Comparison of ENCODE assay signal across 8 cellular contexts in genomic region chr3:123449092-123449985, GRCh38. TPM values are rescaled to one million over a fixed set of nuclear protein-coding genes. Genes with fewer than 3 reads are reported as not detected.
DNase-seq lines count a peak whose midpoint lies in the region; ATAC-seq and TF ChIP-seq lines count a peak whose summit lies in the region.

No MANE protein-coding gene starts in this region.

- H3K27ac Mint-ChIP-seq in activated naive CD8-positive, alpha-beta T cell treated with anti-CD3 and anti-CD28 coated beads for 36 hours, result no peak overlapping the region

- TF ChIP-seq POLR2A in prostate gland (IDR thresholded peaks at IDR 0.05), result no peak

- peaks cover 56% of the 10 kb centered on the region for H3K27me3 Mint-ChIP-seq in activated naive CD8-positive, alpha-beta T cell treated with anti-CD3 and anti-CD28 coated beads for 36 hours

- H3K4me3 Mint-ChIP-seq in activated naive CD8-positive, alpha-beta T cell treated with anti-CD3 and anti-CD28 coated beads for 36 hours, result peak overlapping the region; percentile 42

- H3K4me3 ChIP-seq in GM12875 (ENCODE audit: low read depth, low read length) (peak overlapping the region; percentile 26), right cardiac atrium (ENCODE audit: low read length) (peak overlapping the region; percentile 92), prostate gland (peak overlapping the region; percentile 53 to 55)

- H3K4me1 ChIP-seq in right cardiac atrium (ENCODE audit: control insufficient read depth, insufficient read depth, low read length) (no peaks in the 10 kb centered on the region), prostate gland (replicated peaks) (no peaks in the 10 kb centered on the region)

- WGBS in right cardiac atrium, result under 1% methylated on average over 102 of the region's 114 CpGs
- WGBS in prostate gland, result under 1% methylated on average over 53 of the region's 114 CpGs

- no peaks in the 10 kb centered on the region for H3K27me3 ChIP-seq in right cardiac atrium (ENCODE audit: control insufficient read depth, insufficient read depth)
- no peaks in the 10 kb centered on the region for H3K27me3 ChIP-seq in prostate gland (replicated peaks; ENCODE audit: insufficient read depth)

- ATAC-seq in right cardiac atrium, result peak; percentile 59 to 65
- ATAC-seq in HG03175 (IDR thresholded peaks at IDR 0.05; ENCODE audit: unreplicated experiment), result no peak

- H3K27ac ChIP-seq in right cardiac atrium (ENCODE audit: low read length) (peak overlapping the region; percentile 87), prostate gland (peak overlapping the region; percentile 75 to 80)

- no peaks in the 10 kb centered on the region for H3K36me3 Mint-ChIP-seq in activated naive CD8-positive, alpha-beta T cell treated with anti-CD3 and anti-CD28 coated beads for 36 hours

- no peaks in the 10 kb centered on the region for H3K36me3 ChIP-seq in prostate gland

- no peaks in the 10 kb centered on the region for H3K9me3 Mint-ChIP-seq in activated naive CD8-positive, alpha-beta T cell treated with anti-CD3 and anti-CD28 coated beads for 36 hours

- H3K9me3 ChIP-seq in right cardiac atrium (ENCODE audit: control insufficient read depth, low read length), result no peaks in the 10 kb centered on the region
- H3K9me3 ChIP-seq in prostate gland, result no peaks in the 10 kb centered on the region

- intact Hi-C loops in right cardiac atrium (cut with DNase I), result loop anchor here in 3 of 4 donors (5.0 to 10.0 kb wide), 4 partner anchors 43 to 122 kb away; no protein-coding TSS in a partner anchor
- intact Hi-C loops in prostate gland (cut with DNase I), result loop anchor here (5.0 kb wide), 3 partner anchors 37 to 117 kb away; no protein-coding TSS in a partner anchor

- H3K4me1 Mint-ChIP-seq in activated naive CD8-positive, alpha-beta T cell treated with anti-CD3 and anti-CD28 coated beads for 36 hours, result no peaks in the 10 kb centered on the region

- DNase-seq in 8988T (peak; percentile 75), right cardiac atrium (peak; percentile 47 to 76 (median 75)), prostate gland (ENCODE audit: low spot score) (no peak), NCI-H510A treated with DMSO at 0.1 percent for 48 hours (lab: John Stamatoyannopoulos, UW) (no peak), SHP77 (lab: John Stamatoyannopoulos, UW) (no peak)
- DNase-seq in activated naive CD8-positive, alpha-beta T cell treated with anti-CD3 and anti-CD28 coated beads for 36 hours, result peak; percentile 26

- TF ChIP-seq CTCF in GM12875 (IDR thresholded peaks at IDR 0.05; ENCODE audit: borderline replicate concordance, insufficient read depth, low read depth, low read length) (no peak), prostate gland (IDR thresholded peaks at IDR 0.05) (no peak)

RNA-seq across cellular contexts. Expression of gene ADCY5, which starts 0.4 kb away (rescaled TPM):
- total RNA-seq in activated naive CD8-positive, alpha-beta T cell treated with anti-CD3 and anti-CD28 coated beads for 36 hours, result not detected
- total RNA-seq in right cardiac atrium (100 to 1,000 TPM; 125 to 220 (median 210) TPM), prostate gland (10 to 100 TPM; 12.9 to 69.6 TPM)
- 90.4 TPM for polyA plus RNA-seq in right cardiac atrium

Comparison
In these comparisons a context has a peak if more than half of its experiments do, and no peak if none do; other contexts are left out.
1. DNase-seq: peak in 8988T (single experiment), activated naive CD8-positive, alpha-beta T cell treated with anti-CD3 and anti-CD28 coated beads for 36 hours (single experiment) and right cardiac atrium (3 of 3); none in prostate gland (single experiment), NCI-H510A treated with DMSO at 0.1 percent for 48 hours (single experiment) and SHP77 (0 of 2).
2. H3K4me3 ChIP-seq: peak in every context shown above with its lines; median percentile 92 in right cardiac atrium; 54 in prostate gland; 26 in GM12875.
3. RNA of gene ADCY5, which starts 0.4 kb away (total RNA-seq): 125 to 220 TPM in right cardiac atrium and 12.9 to 69.6 TPM in prostate gland; not detected in activated naive CD8-positive, alpha-beta T cell treated with anti-CD3 and anti-CD28 coated beads for 36 hours; every median in the first group is over 10 times any median in the second.